1 cellular context compared by ENCODE assay signal in the genomic region with DNA sequence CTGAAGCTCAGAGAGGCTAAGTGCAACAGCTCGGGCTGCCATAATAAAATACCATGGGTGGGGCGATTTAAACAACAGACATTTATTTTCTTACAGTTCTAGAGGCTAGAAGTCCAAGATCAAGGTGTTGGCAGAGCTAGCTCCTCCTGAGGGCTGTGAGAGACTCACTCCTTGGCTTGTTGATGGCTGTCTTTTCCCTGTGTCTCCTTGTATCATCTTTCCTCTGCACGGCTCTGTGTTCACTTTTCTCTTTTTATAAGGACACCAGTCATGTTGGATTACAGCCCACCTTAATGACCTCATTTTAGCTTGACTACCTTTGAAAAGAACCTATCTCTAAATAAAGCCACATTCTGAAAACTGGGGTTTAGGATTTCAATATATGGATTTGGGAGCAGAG.
TF ChIP-seq lines count a peak whose summit lies in the region.

No MANE protein-coding gene starts in this region.

TF ChIP-seq in K562, 482 proteins besides CTCF, POLR2A, EP300 and RAD21:
- TF ChIP-seq CXXC5 (CRISPR knock-in tag; IDR thresholded peaks at IDR 0.05) (peak; percentile 20; the same call in 1 of the 2 replicates), ZFX (CRISPR knock-in tag; IDR thresholded peaks at IDR 0.05) (no peak), ESRRA (IDR thresholded peaks at IDR 0.05; ENCODE audit: borderline replicate concordance, low read depth) (no peak)
- TF ChIP-seq, protein P1, sequence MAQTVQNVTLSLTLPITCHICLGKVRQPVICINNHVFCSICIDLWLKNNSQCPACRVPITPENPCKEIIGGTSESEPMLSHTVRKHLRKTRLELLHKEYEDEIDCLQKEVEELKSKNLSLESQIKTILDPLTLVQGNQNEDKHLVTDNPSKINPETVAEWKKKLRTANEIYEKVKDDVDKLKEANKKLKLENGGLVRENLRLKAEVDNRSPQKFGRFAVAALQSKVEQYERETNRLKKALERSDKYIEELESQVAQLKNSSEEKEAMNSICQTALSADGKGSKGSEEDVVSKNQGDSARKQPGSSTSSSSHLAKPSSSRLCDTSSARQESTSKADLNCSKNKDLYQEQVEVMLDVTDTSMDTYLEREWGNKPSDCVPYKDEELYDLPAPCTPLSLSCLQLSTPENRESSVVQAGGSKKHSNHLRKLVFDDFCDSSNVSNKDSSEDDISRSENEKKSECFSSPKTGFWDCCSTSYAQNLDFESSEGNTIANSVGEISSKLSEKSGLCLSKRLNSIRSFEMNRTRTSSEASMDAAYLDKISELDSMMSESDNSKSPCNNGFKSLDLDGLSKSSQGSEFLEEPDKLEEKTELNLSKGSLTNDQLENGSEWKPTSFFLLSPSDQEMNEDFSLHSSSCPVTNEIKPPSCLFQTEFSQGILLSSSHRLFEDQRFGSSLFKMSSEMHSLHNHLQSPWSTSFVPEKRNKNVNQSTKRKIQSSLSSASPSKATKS (CRISPR knock-in tag; IDR thresholded peaks at IDR 0.05), result no peak
